Comparison of ENCODE assay signal across 19 cellular contexts in the genomic region with DNA sequence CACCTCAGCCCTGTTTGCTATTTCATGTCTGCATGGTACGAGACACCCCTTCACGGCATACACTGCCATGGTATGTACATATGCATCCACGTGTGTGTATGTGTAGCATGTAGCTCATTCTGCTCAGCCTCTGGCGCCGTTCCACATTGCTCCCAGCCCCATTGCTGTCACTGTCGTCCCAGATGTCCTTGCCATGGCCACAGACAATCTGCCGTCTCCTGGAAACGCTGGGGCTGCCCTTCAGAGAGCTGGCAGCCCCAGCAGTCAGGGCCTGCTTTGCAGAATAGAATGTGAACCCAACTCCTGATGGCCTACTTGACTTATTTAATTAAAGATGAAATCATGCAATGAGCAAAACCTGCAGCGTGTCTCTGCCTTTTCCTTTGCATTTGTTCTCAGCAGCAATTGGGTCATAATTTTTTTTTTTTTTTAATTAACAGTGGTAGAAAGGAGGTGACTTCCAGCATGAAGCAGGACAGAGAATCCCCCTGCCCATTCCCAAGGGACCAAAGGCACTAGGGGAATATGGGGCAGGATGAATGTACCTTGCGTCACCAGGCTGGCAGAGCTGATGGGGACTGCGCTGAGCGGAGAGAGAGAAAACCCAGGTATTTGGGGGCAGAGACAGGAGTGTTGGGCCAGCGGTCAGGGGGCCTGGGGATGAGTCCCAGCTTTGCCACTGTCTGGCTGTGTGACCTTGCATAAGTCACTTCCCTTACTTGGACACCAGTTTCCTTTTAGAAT. TPM values are rescaled to one million over a fixed set of nuclear protein-coding genes. Genes with fewer than 3 reads are reported as not detected.
DNase-seq lines count a peak whose midpoint lies in the region; ATAC-seq and TF ChIP-seq lines count a peak whose summit lies in the region.
"Had no signal": no experiment of that assay in that cellular context is flagged by ENCODE, and none has a peak within 500 bp of the region (broad histone marks: within the 10 kb centered on the region; RNA-seq: fewer than 3 reads in every experiment).

No MANE protein-coding gene starts in this region.

- H3K36me3 Mint-ChIP-seq in endothelial cell (ENCODE audit: low read depth, unreplicated experiment) (no peaks in the 10 kb centered on the region), nephron (ENCODE audit: low read depth) (peaks cover 20% of the 10 kb centered on the region)

- ATAC-seq in HG03108 (IDR thresholded peaks at IDR 0.05; ENCODE audit: unreplicated experiment) (no peak), HG02970 (IDR thresholded peaks at IDR 0.05; ENCODE audit: low FRiP score, unreplicated experiment) (no peak)
- ATAC-seq: left lung had no signal

- DNase-seq in Ammon's horn (ENCODE audit: low spot score) = peak; percentile 73
- peak; percentile 19 for DNase-seq in NCI-H774 (lab: John Stamatoyannopoulos, UW)
- no peak for DNase-seq in endothelial cell (ENCODE audit: low spot score)
- DNase-seq in GDM1 (lab: John Stamatoyannopoulos, UW) = no peak
- no peak for DNase-seq in NCI-H2081 treated with DMSO at 0.1 percent for 48 hours (lab: John Stamatoyannopoulos, UW)
- DNase-seq: ACHN; activated CD4-positive, alpha-beta T cell treated with anti-CD3 and anti-CD28 coated beads for 4 hours; activated CD8-positive, alpha-beta memory T cell treated with anti-CD3 and anti-CD28 coated beads, Interleukin-2, amount 50 U/mL, for 4 hours; activated gamma-delta T cell treated with Interleukin-2 at 50 U/mL for 16 hours; brain microvascular endothelial cell; Calu3; GF-D8; NCI-H1436 treated with DMSO at 0.1 percent for 48 hours; NCI-H510A had no signal

- H3K9me3 Mint-ChIP-seq in endothelial cell (ENCODE audit: unreplicated experiment) (no peaks in the 10 kb centered on the region), nephron (no peaks in the 10 kb centered on the region)

- H3K4me3 Mint-ChIP-seq in endothelial cell (ENCODE audit: unreplicated experiment) (peak overlapping the region; percentile 68), nephron (peak overlapping the region in 1 of 3 experiments; percentile 45)

- TF ChIP-seq CTCF in endothelial cell (IDR thresholded peaks at IDR 0.05; ENCODE audit: unreplicated experiment) (no peak), nephron (IDR thresholded peaks at IDR 0.05; ENCODE audit: unreplicated experiment in 3 of 3) (no peak)

- no peak overlapping the region for H3K27ac Mint-ChIP-seq in endothelial cell (ENCODE audit: unreplicated experiment)
- peak overlapping the region; percentile 11 to 99 (median 78) for H3K27ac Mint-ChIP-seq in nephron

- H3K4me1 Mint-ChIP-seq in endothelial cell (ENCODE audit: unreplicated experiment) (peaks cover 16% of the 10 kb centered on the region), nephron (peaks cover 80% of the 10 kb centered on the region)

- H3K27me3 Mint-ChIP-seq in endothelial cell (ENCODE audit: unreplicated experiment) (peaks cover 3% of the 10 kb centered on the region), nephron (ENCODE audit: low read depth) (peaks cover 7% of the 10 kb centered on the region)

RNA-seq across cellular contexts. Expression of a gene that starts 49.2 kb away (rescaled TPM):
- total RNA-seq in endothelial cell (ENCODE audit: unreplicated experiment) = 3.8 TPM
- total RNA-seq: OCI-LY7 had no signal

Comparison
In these comparisons a context has a peak if more than half of its experiments do, and no peak if none do; other contexts are left out.
1. DNase-seq: peak in Ammon's horn (single experiment) and NCI-H774 (single experiment); none in endothelial cell (single experiment), GDM1 (single experiment) and NCI-H2081 treated with DMSO at 0.1 percent for 48 hours (single experiment).